Comparison of ENCODE assay signal across 15 cellular contexts in genomic region chr19:46946090-46946489, GRCh38.
DNase-seq lines count a peak whose midpoint lies in the region; ATAC-seq and TF ChIP-seq lines count a peak whose summit lies in the region.
"Had no signal": no experiment of that assay in that cellular context is flagged by ENCODE, and none has a peak within 500 bp of the region (broad histone marks: within the 10 kb centered on the region; RNA-seq: fewer than 3 reads in every experiment).

No MANE protein-coding gene starts in this region.

- CTCF ChIA-PET in activated CD8-positive, alpha-beta T cell treated with anti-CD3 and anti-CD28 coated beads for 36 hours (lab: Charles Lee) = interaction anchor here (1.4 to 2.2 kb wide), 3 partner anchors 38 to 67 kb away, joined by 4 to 11 read pairs (median 6); no protein-coding TSS in a partner anchor
- CTCF ChIA-PET in activated CD8-positive, alpha-beta T cell treated with anti-CD3 and anti-CD28 coated beads, Interleukin-2, amount 10 ng/mL, durations not matched to agents 7 days and 5 days (lab: Charles Lee) = interaction anchor here (1.0 to 1.7 kb wide), 3 partner anchors 9 to 67 kb away, joined by 4 read pairs; no protein-coding TSS in a partner anchor

- ATAC-seq in activated CD8-positive, alpha-beta T cell treated with anti-CD3 and anti-CD28 coated beads for 36 hours = no peak
- ATAC-seq in activated CD8-positive, alpha-beta T cell treated with anti-CD3 and anti-CD28 coated beads, Interleukin-2, amount 10 ng/mL, durations not matched to agents 7 days and 5 days = no peak

- H3K4me3 ChIP-seq in esophagus squamous epithelium = no peak overlapping the region
- H3K4me3 ChIP-seq: pancreas had no signal

- no peak for TF ChIP-seq CTCF in activated CD8-positive, alpha-beta T cell treated with anti-CD3 and anti-CD28 coated beads for 36 hours (IDR thresholded peaks at IDR 0.05)
- TF ChIP-seq CTCF in esophagus squamous epithelium (IDR thresholded peaks at IDR 0.05) = no peak
- no peak for TF ChIP-seq CTCF in osteocyte (IDR thresholded peaks at IDR 0.05)
- TF ChIP-seq CTCF in type B pancreatic cell (conservative IDR thresholded peaks at IDR 0.05) = no peak

- H3K4me3 Mint-ChIP-seq in activated CD8-positive, alpha-beta T cell treated with anti-CD3 and anti-CD28 coated beads for 36 hours = no peak overlapping the region
- H3K4me3 Mint-ChIP-seq in activated CD8-positive, alpha-beta T cell treated with anti-CD3 and anti-CD28 coated beads, Interleukin-2, amount 10 ng/mL, durations not matched to agents 7 days and 5 days = no peak overlapping the region
- H3K4me3 Mint-ChIP-seq in osteocyte (ENCODE audit: unreplicated experiment) (no peak overlapping the region), type B pancreatic cell (peak overlapping the region; percentile 67)

- TF ChIP-seq POLR2A in esophagus squamous epithelium (IDR thresholded peaks at IDR 0.05) = no peak

- peak overlapping the region; percentile 34 for H3K27ac Mint-ChIP-seq in activated CD8-positive, alpha-beta T cell treated with anti-CD3 and anti-CD28 coated beads for 36 hours
- H3K27ac Mint-ChIP-seq in activated CD8-positive, alpha-beta T cell treated with anti-CD3 and anti-CD28 coated beads, Interleukin-2, amount 10 ng/mL, durations not matched to agents 7 days and 5 days = no peak overlapping the region
- H3K27ac Mint-ChIP-seq in osteocyte (ENCODE audit: unreplicated experiment) (peak overlapping the region; percentile 96), type B pancreatic cell (peak overlapping the region; percentile 62)

- H3K27ac ChIP-seq in esophagus squamous epithelium = peak overlapping the region in 3 of 4 donors; percentile 56 to 73 (median 68)

- WGBS in esophagus squamous epithelium, 2 donors = 82 to 87% methylated on average over 3 to 4 of the region's 4 CpGs

- no peak for DNase-seq in activated CD8-positive, alpha-beta T cell treated with anti-CD3 and anti-CD28 coated beads for 36 hours
- DNase-seq in activated CD8-positive, alpha-beta T cell treated with anti-CD3 and anti-CD28 coated beads, Interleukin-2, amount 10 ng/mL, durations not matched to agents 7 days and 5 days = no peak
- DNase-seq in esophagus squamous epithelium (lab: John Stamatoyannopoulos, UW) (no peak), osteocyte (ENCODE audit: extremely low spot score, unreplicated experiment) (no peak), type B pancreatic cell (ENCODE audit: extremely low spot score, unreplicated experiment) (no peak), glomerular visceral epithelial cell (ENCODE audit: extremely low spot score) (no peak), NCI-H526 treated with DMSO at 0.1 percent for 48 hours (lab: John Stamatoyannopoulos, UW) (no peak), cortex of kidney (lab: John Stamatoyannopoulos, UW) (no peak)
- DNase-seq: activated CD4-positive, CD25-positive, alpha-beta regulatory T cell; activated T-cell treated with anti-CD3 and anti-CD28 coated beads for 4 hours; HCEC 1CT; mesendoderm; NCI-H2029 treated with DMSO at 0.1 percent for 48 hours; pancreas; stimulated activated naive CD4-positive, alpha-beta T cell treated with Interleukin-2 at 50 U/mL for 16 hours had no signal

- no peaks in the 10 kb centered on the region for H3K27me3 ChIP-seq in esophagus squamous epithelium
- H3K27me3 ChIP-seq: pancreas had no signal

- peaks cover 25% of the 10 kb centered on the region for H3K4me1 Mint-ChIP-seq in activated CD8-positive, alpha-beta T cell treated with anti-CD3 and anti-CD28 coated beads for 36 hours (ENCODE audit: low read depth)
- H3K4me1 Mint-ChIP-seq in activated CD8-positive, alpha-beta T cell treated with anti-CD3 and anti-CD28 coated beads, Interleukin-2, amount 10 ng/mL, durations not matched to agents 7 days and 5 days (ENCODE audit: low read depth) = peaks cover 30% of the 10 kb centered on the region
- H3K4me1 Mint-ChIP-seq in osteocyte (ENCODE audit: unreplicated experiment) (peaks cover 63% of the 10 kb centered on the region), type B pancreatic cell (ENCODE audit: unreplicated experiment) (peaks cover 53% of the 10 kb centered on the region)

- POLR2A ChIA-PET in activated CD8-positive, alpha-beta T cell treated with anti-CD3 and anti-CD28 coated beads for 36 hours (lab: Charles Lee) = no interaction called here
- POLR2A ChIA-PET in activated CD8-positive, alpha-beta T cell treated with anti-CD3 and anti-CD28 coated beads, Interleukin-2, amount 10 ng/mL, durations not matched to agents 7 days and 5 days (lab: Charles Lee) = no interaction called here

- intact Hi-C loops in activated CD8-positive, alpha-beta T cell treated with anti-CD3 and anti-CD28 coated beads for 36 hours (cut with micrococcal nuclease) = no loop called here
- intact Hi-C loops in esophagus squamous epithelium (cut with DNase I) = no loop called here

- peaks cover 4% of the 10 kb centered on the region for H3K36me3 Mint-ChIP-seq in activated CD8-positive, alpha-beta T cell treated with anti-CD3 and anti-CD28 coated beads for 36 hours (ENCODE audit: low read depth)
- H3K36me3 Mint-ChIP-seq in activated CD8-positive, alpha-beta T cell treated with anti-CD3 and anti-CD28 coated beads, Interleukin-2, amount 10 ng/mL, durations not matched to agents 7 days and 5 days (ENCODE audit: low read depth) = peaks cover 34% of the 10 kb centered on the region
- H3K36me3 Mint-ChIP-seq in osteocyte (ENCODE audit: unreplicated experiment) (peaks cover 16% of the 10 kb centered on the region), type B pancreatic cell (peaks cover 24% of the 10 kb centered on the region)

- H3K27me3 Mint-ChIP-seq in activated CD8-positive, alpha-beta T cell treated with anti-CD3 and anti-CD28 coated beads for 36 hours = no peaks in the 10 kb centered on the region
- no peaks in the 10 kb centered on the region for H3K27me3 Mint-ChIP-seq in activated CD8-positive, alpha-beta T cell treated with anti-CD3 and anti-CD28 coated beads, Interleukin-2, amount 10 ng/mL, durations not matched to agents 7 days and 5 days (ENCODE audit: low read depth)
- H3K27me3 Mint-ChIP-seq in osteocyte (ENCODE audit: unreplicated experiment) (no peaks in the 10 kb centered on the region), type B pancreatic cell (no peaks in the 10 kb centered on the region)

- peaks cover 0 to 44% (median 4%) of the 10 kb centered on the region in 3 donors for H3K36me3 ChIP-seq in esophagus squamous epithelium
- H3K36me3 ChIP-seq: pancreas had no signal

- peaks cover 8 to 71% (median 36%) of the 10 kb centered on the region in 3 donors for H3K4me1 ChIP-seq in esophagus squamous epithelium

- no peaks in the 10 kb centered on the region for H3K9me3 Mint-ChIP-seq in activated CD8-positive, alpha-beta T cell treated with anti-CD3 and anti-CD28 coated beads for 36 hours
- H3K9me3 Mint-ChIP-seq in activated CD8-positive, alpha-beta T cell treated with anti-CD3 and anti-CD28 coated beads, Interleukin-2, amount 10 ng/mL, durations not matched to agents 7 days and 5 days (ENCODE audit: insufficient read depth) = no peaks in the 10 kb centered on the region
- H3K9me3 Mint-ChIP-seq in osteocyte (ENCODE audit: unreplicated experiment) = no peaks in the 10 kb centered on the region
- H3K9me3 Mint-ChIP-seq in type B pancreatic cell = no peaks in the 10 kb centered on the region

- H3K9me3 ChIP-seq in esophagus squamous epithelium = no peaks in the 10 kb centered on the region
- H3K9me3 ChIP-seq: pancreas had no signal
